In genomic region chr1:3285341-3285740, GRCh38 we compare ENCODE assay signal across 21 cellular contexts.
DNase-seq lines count a peak whose midpoint lies in the region; ATAC-seq, FAIRE-seq and TF ChIP-seq lines count a peak whose summit lies in the region.
"Had no signal": no experiment of that assay in that cellular context is flagged by ENCODE, and none has a peak within 500 bp of the region (broad histone marks: within the 10 kb centered on the region; RNA-seq: fewer than 3 reads in every experiment).

No MANE protein-coding gene starts in this region.

- no peak overlapping the region for H3K4ac ChIP-seq in mesendoderm (ENCODE audit: low read depth, low read length)

- CTCF ChIA-PET in GM12878 (lab: Yijun Ruan, JAX): interaction anchor here (0.6 kb wide), 1 partner anchor 21 kb away, joined by 3 read pairs; no protein-coding TSS in a partner anchor

- H3K4me2 ChIP-seq in GM23338: no peak overlapping the region
- H3K4me2 ChIP-seq in GM12878 (ENCODE audit: control insufficient read depth, insufficient read depth): no peak overlapping the region
- H3K4me2 ChIP-seq in mesendoderm (ENCODE audit: low read length): no peak overlapping the region
- H3K4me2 ChIP-seq: BLaER1 had no signal

- H3K27ac ChIP-seq in GM23338 (ENCODE audit: low read depth) (no peak overlapping the region), GM12878 (ENCODE audit: control insufficient read depth, insufficient read depth) (no peak overlapping the region), mesendoderm (ENCODE audit: low read depth, low read length) (no peak overlapping the region), stomach (peak overlapping the region in 4 of 5 donors; percentile 29 to 41 (median 34)), breast epithelium (no peak overlapping the region)
- H3K27ac ChIP-seq: 22Rv1, BLaER1, C4-2B had no signal

- WGBS in GM12878 (ENCODE audit: insufficient coverage, insufficient replicate concordance, low lambda C conversion rate, missing lambda C conversion rate): 27% methylated on average over 17 of the region's 17 CpGs
- WGBS in mesendoderm (ENCODE audit: extremely low coverage, insufficient coverage, low lambda C conversion rate): no CpG with 5 or more reads among the region's 17 CpGs
- WGBS in stomach, 5 donors: 48 to 60% (median 54%) methylated on average over 13 to 17 of the region's 17 CpGs

- H3K9me3 Mint-ChIP-seq in GM23338: no peaks in the 10 kb centered on the region
- H3K9me3 Mint-ChIP-seq: CD8-positive, alpha-beta T cell; HFFc6 had no signal

- no peak overlapping the region for H2BK5ac ChIP-seq in mesendoderm (ENCODE audit: low read length)

- no peak overlapping the region for H2AK5ac ChIP-seq in mesendoderm (ENCODE audit: low read length)

- TF ChIP-seq POLR2A in GM12878 (IDR thresholded peaks at IDR 0.05; ENCODE audit: low read depth, low read length) (no peak), stomach (IDR thresholded peaks at IDR 0.05) (no peak), breast epithelium (IDR thresholded peaks at IDR 0.05) (no peak)

- H3K4me3 Mint-ChIP-seq in GM23338: no peak overlapping the region
- H3K4me3 Mint-ChIP-seq: B cell; CD4-positive, CD25-positive, alpha-beta regulatory T cell; CD8-positive, alpha-beta T cell; HFFc6 had no signal

- H3K79me1 ChIP-seq in mesendoderm (ENCODE audit: low read length): no peaks in the 10 kb centered on the region

- H3K4me1 Mint-ChIP-seq in GM23338: peaks cover 23% of the 10 kb centered on the region
- H3K4me1 Mint-ChIP-seq: B cell; CD4-positive, CD25-positive, alpha-beta regulatory T cell had no signal

- H4K20me1 ChIP-seq in GM23338 (replicated peaks; ENCODE audit: insufficient read depth) (no peaks in the 10 kb centered on the region), GM12878 (ENCODE audit: control insufficient read depth, insufficient read depth) (no peaks in the 10 kb centered on the region)

- TF ChIP-seq CTCF in GM23338 (conservative IDR thresholded peaks at IDR 0.05; ENCODE audit: low read depth in 2 of 2): no peak
- TF ChIP-seq CTCF in GM12878 (IDR thresholded peaks at IDR 0.05 in 2 of 3, conservative IDR thresholded peaks at IDR 0.05 in 1 of 3; ENCODE audit: control insufficient read depth in 2 of 3, extremely low read depth in 1 of 3, insufficient read depth in 1 of 3, low read depth in 3 of 3, low read length in 3 of 3): no peak
- no peak for TF ChIP-seq CTCF in stomach (IDR thresholded peaks at IDR 0.05)
- TF ChIP-seq CTCF in breast epithelium (IDR thresholded peaks at IDR 0.05): no peak

- H3K9me3 ChIP-seq in GM12878 (replicated peaks; ENCODE audit: control insufficient read depth, insufficient read depth, low read length): no peaks in the 10 kb centered on the region
- no peaks in the 10 kb centered on the region for H3K9me3 ChIP-seq in stomach
- no peaks in the 10 kb centered on the region for H3K9me3 ChIP-seq in breast epithelium
- H3K9me3 ChIP-seq: BLaER1, HAP-1 had no signal

- RAD21 ChIA-PET in GM12878 (lab: Charles Lee; ENCODE audit: unreplicated experiment): no interaction called here

- peaks cover 4% of the 10 kb centered on the region for H3K27me3 Mint-ChIP-seq in GM23338 (ENCODE audit: insufficient read depth, low read depth, poor library complexity)
- H3K27me3 Mint-ChIP-seq: B cell had no signal

- ATAC-seq in GM23338: no peak
- no peak for ATAC-seq in GM12878
- ATAC-seq: CD8-positive, alpha-beta T cell had no signal

- H3F3A ChIP-seq in GM23338 (replicated peaks; ENCODE audit: low read depth): no peaks in the 10 kb centered on the region

- no peak for FAIRE-seq in GM12878 (lab: Jason Lieb, UNC)
- FAIRE-seq: A204.1, D721Med had no signal

- DNase-seq in GM23338 (ENCODE audit: low spot score) (peak; percentile 16), GM12878 (ENCODE audit: low read depth, low spot score) (no peak), mesendoderm (no peak), stomach (no peak), HuH-7 (ENCODE audit: low spot score) (no peak), breast epithelium (ENCODE audit: low spot score in 2 of 2) (no peak), COLO829 (ENCODE audit: low spot score) (no peak)
- DNase-seq: CD4-positive, CD25-positive, alpha-beta regulatory T cell; CD8-positive, alpha-beta T cell; DMS 273 treated with DMSO at 0.1 percent for 48 hours; DMS79; EL; GDM1; HFFc6 had no signal

- H3K79me2 ChIP-seq in GM23338 (replicated peaks; ENCODE audit: insufficient read depth) (no peaks in the 10 kb centered on the region), GM12878 (ENCODE audit: control insufficient read depth, insufficient read depth, low read length) (no peaks in the 10 kb centered on the region), mesendoderm (ENCODE audit: control insufficient read depth, insufficient read depth, low read length) (no peaks in the 10 kb centered on the region)

- no peak overlapping the region for H3K23ac ChIP-seq in mesendoderm (ENCODE audit: low read length)

- in situ Hi-C loops in GM12878 (cut with MboI): no loop called here

- H2AFZ ChIP-seq in GM23338 (0 out of 2 replicates have a peak overlapping the region, but pooled peaks have one; percentile 2), GM12878 (ENCODE audit: control insufficient read depth, low read depth, low read length) (no peak overlapping the region)

- H3K9ac ChIP-seq in GM12878 (ENCODE audit: control insufficient read depth, insufficient read depth, low read length) (no peak overlapping the region), mesendoderm (ENCODE audit: low read length) (no peak overlapping the region)
- H3K9ac ChIP-seq: BLaER1 had no signal

- H4K8ac ChIP-seq in mesendoderm (ENCODE audit: low read depth, low read length): no peak overlapping the region

- BruUV-seq in GM12878 (replicated peaks; lab: Mats Ljungman, UMichigan): no TSS peak

- H3K4me1 ChIP-seq in GM23338 (ENCODE audit: insufficient read depth) (no peaks in the 10 kb centered on the region; the same call in 1 of the 2 replicates), GM12878 (ENCODE audit: control insufficient read depth, insufficient read depth, low read length) (no peaks in the 10 kb centered on the region), mesendoderm (ENCODE audit: control insufficient read depth, low read depth, low read length) (no peaks in the 10 kb centered on the region), stomach (peaks cover 13 to 32% (median 19%) of the 10 kb centered on the region in 4 donors), breast epithelium (no peaks in the 10 kb centered on the region)

- H3K27me3 ChIP-seq in GM23338 (ENCODE audit: insufficient read depth) (no peaks in the 10 kb centered on the region), GM12878 (replicated peaks in 1 of 2; ENCODE audit: control insufficient read depth in 2 of 2, insufficient read depth in 2 of 2, low read length in 1 of 2) (no peaks in the 10 kb centered on the region), mesendoderm (ENCODE audit: insufficient read depth, low read length, poor library complexity) (no peaks in the 10 kb centered on the region), stomach (peaks cover 0 to 54% (median 6%) of the 10 kb centered on the region in 3 donors), breast epithelium (peaks cover 3 to 81% of the 10 kb centered on the region in 2 donors)

- no peak overlapping the region for H2BK120ac ChIP-seq in mesendoderm (ENCODE audit: low read depth, low read length)

- SMC1A ChIA-PET in GM12878 (lab: Charles Lee; ENCODE audit: uncharacterized antibody, unreplicated experiment): no interaction called here

- POLR2A ChIA-PET in GM12878 (lab: Charles Lee): no interaction called here

- no peaks in the 10 kb centered on the region for H3K9me2 ChIP-seq in GM23338 (ENCODE audit: insufficient read depth)

- no peak for TF ChIP-seq EP300 in GM12878 (IDR thresholded peaks at IDR 0.05; ENCODE audit: borderline replicate concordance in 1 of 2, control insufficient read depth in 1 of 2, low read depth in 2 of 2, low read length in 2 of 2)
- no peak for TF ChIP-seq EP300 in stomach (IDR thresholded peaks at IDR 0.05)

- intact Hi-C loops in GM12878 (cut with micrococcal nuclease; ENCODE audit: unreplicated experiment) (no loop called here), stomach (cut with DNase I; ENCODE audit: low total_unique reads) (no loop called here), breast epithelium (cut with DNase I; ENCODE audit: low total_unique reads) (no loop called here)

- no peak for TF ChIP-seq RAD21 in GM12878 (IDR thresholded peaks at IDR 0.05; ENCODE audit: insufficient read depth, low read depth, low read length)

- H3K56ac ChIP-seq in mesendoderm (ENCODE audit: low read length): peak overlapping the region; percentile 15

- no peak overlapping the region for H3K18ac ChIP-seq in mesendoderm (ENCODE audit: low read length)

- H3K36me3 Mint-ChIP-seq in GM23338 (ENCODE audit: low read depth): no peaks in the 10 kb centered on the region
- H3K36me3 Mint-ChIP-seq: CD4-positive, CD25-positive, alpha-beta regulatory T cell; CD8-positive, alpha-beta T cell had no signal

- no peak overlapping the region for H3K4me3 ChIP-seq in GM23338
- H3K4me3 ChIP-seq in GM12878: no peak overlapping the region
- no peak overlapping the region for H3K4me3 ChIP-seq in mesendoderm (ENCODE audit: low read length)
- no peak overlapping the region for H3K4me3 ChIP-seq in stomach
- H3K4me3 ChIP-seq in breast epithelium: no peak overlapping the region
- H3K4me3 ChIP-seq: BLaER1, HAP-1 had no signal

- no peaks in the 10 kb centered on the region for H3K36me3 ChIP-seq in GM23338 (ENCODE audit: insufficient read depth)
- H3K36me3 ChIP-seq in GM12878 (ENCODE audit: control insufficient read depth in 2 of 2, insufficient read depth in 2 of 2, low read length in 1 of 2): no peaks in the 10 kb centered on the region
- no peaks in the 10 kb centered on the region for H3K36me3 ChIP-seq in mesendoderm (ENCODE audit: control insufficient read depth, insufficient read depth, low read length)
- no peaks in the 10 kb centered on the region for H3K36me3 ChIP-seq in stomach
- H3K36me3 ChIP-seq in breast epithelium: no peaks in the 10 kb centered on the region
- H3K36me3 ChIP-seq: BLaER1, HAP-1 had no signal

- no peak overlapping the region for H4K5ac ChIP-seq in mesendoderm (ENCODE audit: low read length)

- H2BK15ac ChIP-seq in mesendoderm (replicated peaks; ENCODE audit: low read depth): no peak overlapping the region

- H3K27ac Mint-ChIP-seq in GM23338: no peak overlapping the region
- H3K27ac Mint-ChIP-seq: B cell; CD8-positive, alpha-beta T cell; HFFc6 had no signal

TF ChIP-seq in GM23338, 12 proteins besides CTCF, POLR2A, EP300 and RAD21 (continues in another document):
- no peak for TF ChIP-seq EZH2phosphoT487 (IDR thresholded peaks at IDR 0.05; ENCODE audit: unreplicated experiment)
- TF ChIP-seq POLR2AphosphoS5 (IDR thresholded peaks at IDR 0.05; ENCODE audit: low read depth): no peak

TF ChIP-seq in GM12878, 131 proteins besides CTCF, POLR2A, EP300 and RAD21 (continues in another document):
- TF ChIP-seq, protein P1, sequence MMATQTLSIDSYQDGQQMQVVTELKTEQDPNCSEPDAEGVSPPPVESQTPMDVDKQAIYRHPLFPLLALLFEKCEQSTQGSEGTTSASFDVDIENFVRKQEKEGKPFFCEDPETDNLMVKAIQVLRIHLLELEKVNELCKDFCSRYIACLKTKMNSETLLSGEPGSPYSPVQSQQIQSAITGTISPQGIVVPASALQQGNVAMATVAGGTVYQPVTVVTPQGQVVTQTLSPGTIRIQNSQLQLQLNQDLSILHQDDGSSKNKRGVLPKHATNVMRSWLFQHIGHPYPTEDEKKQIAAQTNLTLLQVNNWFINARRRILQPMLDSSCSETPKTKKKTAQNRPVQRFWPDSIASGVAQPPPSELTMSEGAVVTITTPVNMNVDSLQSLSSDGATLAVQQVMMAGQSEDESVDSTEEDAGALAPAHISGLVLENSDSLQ (IDR thresholded peaks at IDR 0.05): no peak

Comparison
In these comparisons a context has a peak if more than half of its experiments do, and no peak if none do; other contexts are left out.
1. H3K27ac ChIP-seq: peak in stomach (4 of 5); none in GM23338 (single experiment), GM12878 (single experiment), mesendoderm (single experiment) and breast epithelium (0 of 2).